In the genomic region with DNA sequence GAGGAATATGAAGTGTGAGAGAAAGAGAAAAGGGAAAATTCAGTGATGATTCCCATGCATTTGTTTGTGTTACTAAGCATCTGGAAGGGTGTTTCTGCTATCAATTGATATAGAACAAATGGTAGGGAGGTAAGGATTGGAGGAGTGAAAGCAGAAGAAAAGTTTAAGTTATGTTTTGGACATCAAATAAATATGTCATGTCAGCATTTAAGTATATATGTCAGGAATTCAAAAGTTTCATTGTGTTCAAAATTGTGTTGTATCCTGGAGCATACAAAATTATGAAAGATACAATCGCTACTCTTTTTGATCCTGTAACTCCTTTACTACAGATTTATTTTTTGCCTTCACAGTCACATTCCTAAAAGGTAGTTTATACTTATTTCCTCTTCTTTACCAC, we compare ENCODE assay signal across 2 cellular contexts.
A peak's percentile ranks its signal among the peaks of the same experiment; 100 is the strongest.
TF ChIP-seq lines count a peak whose summit lies in the region.

No MANE protein-coding gene starts in this region.

TF ChIP-seq in A549, 52 proteins besides CTCF, POLR2A, EP300 and RAD21:
- no peak for TF ChIP-seq JUN (IDR thresholded peaks at IDR 0.05)
- no peak for TF ChIP-seq RARB (CRISPR knock-in tag; IDR thresholded peaks at IDR 0.05)
- no peak for TF ChIP-seq CHD2 (IDR thresholded peaks at IDR 0.05; ENCODE audit: low read length, partially characterized antibody)
- no peak for TF ChIP-seq FOSL2 (IDR thresholded peaks at IDR 0.05)
- no peak for TF ChIP-seq FOSL2 (CRISPR knock-in tag; IDR thresholded peaks at IDR 0.05)
- TF ChIP-seq, protein P1, sequence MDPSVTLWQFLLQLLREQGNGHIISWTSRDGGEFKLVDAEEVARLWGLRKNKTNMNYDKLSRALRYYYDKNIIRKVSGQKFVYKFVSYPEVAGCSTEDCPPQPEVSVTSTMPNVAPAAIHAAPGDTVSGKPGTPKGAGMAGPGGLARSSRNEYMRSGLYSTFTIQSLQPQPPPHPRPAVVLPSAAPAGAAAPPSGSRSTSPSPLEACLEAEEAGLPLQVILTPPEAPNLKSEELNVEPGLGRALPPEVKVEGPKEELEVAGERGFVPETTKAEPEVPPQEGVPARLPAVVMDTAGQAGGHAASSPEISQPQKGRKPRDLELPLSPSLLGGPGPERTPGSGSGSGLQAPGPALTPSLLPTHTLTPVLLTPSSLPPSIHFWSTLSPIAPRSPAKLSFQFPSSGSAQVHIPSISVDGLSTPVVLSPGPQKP (IDR thresholded peaks at IDR 0.05; ENCODE audit: low read depth, low read length), result no peak
- peak; percentile 98 for TF ChIP-seq MAFK (IDR thresholded peaks at IDR 0.05; ENCODE audit: partially characterized antibody)
- TF ChIP-seq RCOR1 (IDR thresholded peaks at IDR 0.05; ENCODE audit: low read depth, low read length), result no peak
- no peak for TF ChIP-seq GATA3 (IDR thresholded peaks at IDR 0.05; ENCODE audit: borderline replicate concordance)

TF ChIP-seq in H1, 55 proteins besides CTCF, POLR2A, EP300 and RAD21:
- TF ChIP-seq BCL11A (IDR thresholded peaks at IDR 0.05; ENCODE audit: low read depth in 2 of 2, low read length in 2 of 2) (no peak), MAFK (IDR thresholded peaks at IDR 0.05; ENCODE audit: low read depth, low read length) (peak; percentile 92), BRCA1 (IDR thresholded peaks at IDR 0.05; ENCODE audit: low read depth, low read length) (no peak)
TF ChIP-seq in H1: peak in this region for 1.
